Comparison of ENCODE assay signal across 9 cellular contexts in the genomic region with DNA sequence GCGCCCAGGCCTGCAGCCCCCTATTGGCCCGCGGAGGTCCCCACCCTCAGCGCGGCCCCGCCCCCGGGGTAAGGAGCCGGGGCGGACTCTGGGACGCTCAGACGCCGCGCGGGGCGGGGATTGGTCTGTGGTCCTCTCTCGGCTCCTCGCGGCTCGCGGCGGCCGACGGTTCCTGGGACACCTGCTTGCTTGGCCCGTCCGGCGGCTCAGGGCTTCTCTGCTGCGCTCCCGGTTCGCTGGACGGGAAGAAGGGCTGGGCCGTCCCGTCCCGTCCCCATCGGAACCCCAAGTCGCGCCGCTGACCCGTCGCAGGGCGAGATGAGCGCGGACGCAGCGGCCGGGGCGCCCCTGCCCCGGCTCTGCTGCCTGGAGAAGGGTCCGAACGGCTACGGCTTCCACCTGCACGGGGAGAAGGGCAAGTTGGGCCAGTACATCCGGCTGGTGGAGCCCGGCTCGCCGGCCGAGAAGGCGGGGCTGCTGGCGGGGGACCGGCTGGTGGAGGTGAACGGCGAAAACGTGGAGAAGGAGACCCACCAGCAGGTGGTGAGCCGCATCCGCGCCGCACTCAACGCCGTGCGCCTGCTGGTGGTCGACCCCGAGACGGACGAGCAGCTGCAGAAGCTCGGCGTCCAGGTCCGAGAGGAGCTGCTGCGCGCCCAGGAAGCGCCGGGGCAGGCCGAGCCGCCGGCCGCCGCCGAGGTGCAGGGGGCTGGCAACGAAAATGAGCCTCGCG. TPM values are rescaled to one million over a fixed set of nuclear protein-coding genes. Genes with fewer than 3 reads are reported as not detected.
DNase-seq lines count a peak whose midpoint lies in the region; ATAC-seq, FAIRE-seq and TF ChIP-seq lines count a peak whose summit lies in the region.
"Had no signal": no experiment of that assay in that cellular context is flagged by ENCODE, and none has a peak within 500 bp of the region (broad histone marks: within the 10 kb centered on the region; RNA-seq: fewer than 3 reads in every experiment).

A gene (plus strand): TSS at position 100 of the 733 bp plus-strand sequence. CDS start 219 bp downstream, at position 319.

- H3K4me3 ChIP-seq in keratinocyte (ENCODE audit: control insufficient read depth in 2 of 3, extremely low read depth in 1 of 3, insufficient read depth in 2 of 3, low read depth in 1 of 3, low read length in 3 of 3) = peak within 1 kb of the TSS; percentile 81 to 93 (median 88)

- H3K9me3 ChIP-seq in keratinocyte (ENCODE audit: control insufficient read depth, low read depth, low read length) = no peaks in the 10 kb centered on the region

- POLR2A ChIA-PET in WTC11 (lab: Charles Lee) = interaction anchor here (0.6 to 1.4 kb wide), 3 partner anchors 11 to 35 kb away, joined by 5 to 8 read pairs (median 6); a partner anchor contains a TSS

- peaks cover 3% of the 10 kb centered on the region; the same call in 1 of the 2 replicates for H3K27me3 Mint-ChIP-seq in WTC11 (ENCODE audit: low read depth)

- H3K27ac Mint-ChIP-seq in WTC11 = peak within 1 kb of the TSS; percentile 57

- peaks cover 20% of the 10 kb centered on the region for H3K4me1 ChIP-seq in keratinocyte (ENCODE audit: control insufficient read depth, extremely low read depth, insufficient read depth, low read length)

- H3K4me1 Mint-ChIP-seq in WTC11 = peaks cover 64% of the 10 kb centered on the region

- ATAC-seq in HG02943 (IDR thresholded peaks at IDR 0.05; ENCODE audit: low read depth, unreplicated experiment) = peak; percentile 84
- ATAC-seq in WTC11 = peak; percentile 86

- H3K27me3 ChIP-seq in keratinocyte (ENCODE audit: control insufficient read depth, extremely low read depth, insufficient read depth, low read length) = no peaks in the 10 kb centered on the region

- H3K27ac ChIP-seq in caudate nucleus (ENCODE audit: low read depth, low read length) (peak within 1 kb of the TSS; percentile 82), keratinocyte (ENCODE audit: control insufficient read depth, insufficient read depth, low read length) (peak within 1 kb of the TSS; percentile 58)

- peak within 1 kb of the TSS; percentile 62 for H2AFZ ChIP-seq in keratinocyte (ENCODE audit: control insufficient read depth, low read length)

- DNase-seq in NCI-H510A (lab: John Stamatoyannopoulos, UW) (peak; percentile 82), NCI-H510A treated with DMSO at 0.1 percent for 48 hours (lab: John Stamatoyannopoulos, UW) (no peak), NCI-H2029 treated with DMSO at 0.1 percent for 48 hours (lab: John Stamatoyannopoulos, UW) (peak; percentile 39), WTC11 (ENCODE audit: low spot score) (peak; percentile 61), caudate nucleus (lab: John Stamatoyannopoulos, UW) (peak in 57 of 61 donors; percentile 47 to 95 (median 87)), keratinocyte (ENCODE audit: low read depth, low spot score) (no peak)
- DNase-seq in stimulated activated CD4-positive, alpha-beta T cell treated with anti-CD3 and anti-CD28 coated beads, Interleukin-12 subunit alpha, Interleukin-12 subunit beta, amount 100 ng/mL, for 48 hours (ENCODE audit: low read depth in 2 of 3, low spot score in 1 of 3) = peak; percentile 85 to 95 (median 86)

- no peak for FAIRE-seq in keratinocyte (lab: Jason Lieb, UNC)
- FAIRE-seq: G401.6 had no signal

- peaks cover 48% of the 10 kb centered on the region for H3K79me2 ChIP-seq in keratinocyte (ENCODE audit: control insufficient read depth, insufficient read depth, low read length)

- H3K9me1 ChIP-seq in keratinocyte (ENCODE audit: control insufficient read depth, extremely low read depth, insufficient read depth, low read length) = peaks cover 5% of the 10 kb centered on the region

- CTCF ChIA-PET in WTC11 (lab: Charles Lee) = interaction anchor here (0.6 to 3.7 kb wide), 14 partner anchors 11 to 213 kb away, joined by 3 to 35 read pairs (median 8); a partner anchor contains a TSS

- H3K9me3 Mint-ChIP-seq in WTC11 = peaks cover 3% of the 10 kb centered on the region; the same call in 1 of the 2 replicates

- H3K36me3 Mint-ChIP-seq in WTC11 = peaks cover 8% of the 10 kb centered on the region

- no peaks in the 10 kb centered on the region for H4K20me1 ChIP-seq in keratinocyte (ENCODE audit: control insufficient read depth, extremely low read depth, insufficient read depth, low read length)

- H3K4me3 Mint-ChIP-seq in WTC11 = peak within 1 kb of the TSS; percentile 92

- H3K4me2 ChIP-seq in keratinocyte (ENCODE audit: control insufficient read depth, extremely low read depth, insufficient read depth, low read depth, low read length) = peak within 1 kb of the TSS; percentile 95

- H3K9ac ChIP-seq in keratinocyte (ENCODE audit: control insufficient read depth, extremely low read depth, insufficient read depth, low read length) = peak within 1 kb of the TSS; percentile 73

- no peak for TF ChIP-seq CTCF in WTC11 (IDR thresholded peaks at IDR 0.05)
- peak in 2 of 3 experiments; percentile 7 to 48 for TF ChIP-seq CTCF in keratinocyte (optimal IDR thresholded peaks at IDR 0.05 in 1 of 3, IDR thresholded peaks at IDR 0.05 in 1 of 3, conservative IDR thresholded peaks at IDR 0.05 in 1 of 3; ENCODE audit: extremely low read depth in 1 of 3, insufficient read depth in 2 of 3, low read length in 3 of 3)

- H3K36me3 ChIP-seq in keratinocyte (ENCODE audit: control insufficient read depth in 2 of 2, extremely low read depth in 1 of 2, insufficient read depth in 2 of 2, low read length in 2 of 2) = no peaks in the 10 kb centered on the region

- dilution Hi-C loops in keratinocyte (cut with MboI; ENCODE audit: extremely low pct_ligation_motif_present, low sequenced_read_pairs) = no loop called here

TF ChIP-seq in WTC11, 78 proteins besides CTCF, POLR2A, EP300 and RAD21 (continues in another document):
- TF ChIP-seq, protein P1, sequence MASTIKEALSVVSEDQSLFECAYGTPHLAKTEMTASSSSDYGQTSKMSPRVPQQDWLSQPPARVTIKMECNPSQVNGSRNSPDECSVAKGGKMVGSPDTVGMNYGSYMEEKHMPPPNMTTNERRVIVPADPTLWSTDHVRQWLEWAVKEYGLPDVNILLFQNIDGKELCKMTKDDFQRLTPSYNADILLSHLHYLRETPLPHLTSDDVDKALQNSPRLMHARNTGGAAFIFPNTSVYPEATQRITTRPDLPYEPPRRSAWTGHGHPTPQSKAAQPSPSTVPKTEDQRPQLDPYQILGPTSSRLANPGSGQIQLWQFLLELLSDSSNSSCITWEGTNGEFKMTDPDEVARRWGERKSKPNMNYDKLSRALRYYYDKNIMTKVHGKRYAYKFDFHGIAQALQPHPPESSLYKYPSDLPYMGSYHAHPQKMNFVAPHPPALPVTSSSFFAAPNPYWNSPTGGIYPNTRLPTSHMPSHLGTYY (CRISPR knock-in tag; IDR thresholded peaks at IDR 0.05) = no peak
- TF ChIP-seq SMAD4 (CRISPR knock-in tag; IDR thresholded peaks at IDR 0.05) (no peak), TEAD4 (CRISPR knock-in tag; IDR thresholded peaks at IDR 0.05) (no peak), NR1H2 (CRISPR knock-in tag; IDR thresholded peaks at IDR 0.05) (no peak), FOXK1 (CRISPR knock-in tag; IDR thresholded peaks at IDR 0.05) (0 out of 2 replicates have a peak, but pooled peaks have one; percentile 6), ZNF423 (CRISPR knock-in tag; IDR thresholded peaks at IDR 0.05) (no peak), ZBTB21 (CRISPR knock-in tag; IDR thresholded peaks at IDR 0.05; ENCODE audit: borderline replicate concordance) (no peak), ETV6 (CRISPR knock-in tag; IDR thresholded peaks at IDR 0.05) (peak; percentile 88), JAZF1 (CRISPR knock-in tag; IDR thresholded peaks at IDR 0.05) (no peak), ZNF263 (CRISPR knock-in tag; IDR thresholded peaks at IDR 0.05; ENCODE audit: low read depth) (no peak), TEAD1 (CRISPR knock-in tag; IDR thresholded peaks at IDR 0.05) (0 out of 2 replicates have a peak, but pooled peaks have one; percentile 77), CREB1 (CRISPR knock-in tag; IDR thresholded peaks at IDR 0.05) (no peak), HMGA2 (CRISPR knock-in tag; IDR thresholded peaks at IDR 0.05) (no peak)
- TF ChIP-seq, protein P2, sequence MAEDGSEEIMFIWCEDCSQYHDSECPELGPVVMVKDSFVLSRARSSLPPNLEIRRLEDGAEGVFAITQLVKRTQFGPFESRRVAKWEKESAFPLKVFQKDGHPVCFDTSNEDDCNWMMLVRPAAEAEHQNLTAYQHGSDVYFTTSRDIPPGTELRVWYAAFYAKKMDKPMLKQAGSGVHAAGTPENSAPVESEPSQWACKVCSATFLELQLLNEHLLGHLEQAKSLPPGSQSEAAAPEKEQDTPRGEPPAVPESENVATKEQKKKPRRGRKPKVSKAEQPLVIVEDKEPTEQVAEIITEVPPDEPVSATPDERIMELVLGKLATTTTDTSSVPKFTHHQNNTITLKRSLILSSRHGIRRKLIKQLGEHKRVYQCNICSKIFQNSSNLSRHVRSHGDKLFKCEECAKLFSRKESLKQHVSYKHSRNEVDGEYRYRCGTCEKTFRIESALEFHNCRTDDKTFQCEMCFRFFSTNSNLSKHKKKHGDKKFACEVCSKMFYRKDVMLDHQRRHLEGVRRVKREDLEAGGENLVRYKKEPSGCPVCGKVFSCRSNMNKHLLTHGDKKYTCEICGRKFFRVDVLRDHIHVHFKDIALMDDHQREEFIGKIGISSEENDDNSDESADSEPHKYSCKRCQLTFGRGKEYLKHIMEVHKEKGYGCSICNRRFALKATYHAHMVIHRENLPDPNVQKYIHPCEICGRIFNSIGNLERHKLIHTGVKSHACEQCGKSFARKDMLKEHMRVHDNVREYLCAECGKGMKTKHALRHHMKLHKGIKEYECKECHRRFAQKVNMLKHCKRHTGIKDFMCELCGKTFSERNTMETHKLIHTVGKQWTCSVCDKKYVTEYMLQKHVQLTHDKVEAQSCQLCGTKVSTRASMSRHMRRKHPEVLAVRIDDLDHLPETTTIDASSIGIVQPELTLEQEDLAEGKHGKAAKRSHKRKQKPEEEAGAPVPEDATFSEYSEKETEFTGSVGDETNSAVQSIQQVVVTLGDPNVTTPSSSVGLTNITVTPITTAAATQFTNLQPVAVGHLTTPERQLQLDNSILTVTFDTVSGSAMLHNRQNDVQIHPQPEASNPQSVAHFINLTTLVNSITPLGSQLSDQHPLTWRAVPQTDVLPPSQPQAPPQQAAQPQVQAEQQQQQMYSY (CRISPR knock-in tag; IDR thresholded peaks at IDR 0.05) = peak; percentile 8; the same call in 1 of the 2 replicates

RNA-seq across cellular contexts. Expression of the gene that starts here (rescaled TPM):
- 86.9 to 111 TPM (median 97.1 TPM) in 3 replicates for total RNA-seq in WTC11 (2021)
- 30.6 to 48.8 TPM (median 45.6 TPM) in 3 replicates for polyA plus RNA-seq in keratinocyte
- 11.9 TPM for polyA plus RNA-seq in keratinocyte (2011; ENCODE audit: low read depth)
- polyA plus RNA-seq in keratinocyte (2011; cell fraction: cytosol; rRNA removed) = 36.4 and 42.2 TPM in 2 replicates
- 33.6 and 37.3 TPM in 2 replicates for polyA plus RNA-seq in keratinocyte (2011; cell fraction: nucleus; rRNA removed)
- polyA plus RNA-seq in keratinocyte (2012; ENCODE audit: low replicate concordance) = 28.0 and 41.5 TPM in 2 replicates
- polyA minus RNA-seq in keratinocyte = 37.5 to 59.3 TPM (median 43.8 TPM) in 3 replicates
- polyA minus RNA-seq in keratinocyte (2011; cell fraction: cytosol; rRNA and poly(A)+ RNA removed) = 28.4 TPM
- 11.5 and 12.3 TPM in 2 replicates for polyA minus RNA-seq in keratinocyte (2011; cell fraction: nucleus; rRNA and poly(A)+ RNA removed)

Comparison
In these comparisons a context has a peak if more than half of its experiments do, and no peak if none do; other contexts are left out.
1. DNase-seq: peak in NCI-H510A (single experiment), NCI-H2029 treated with DMSO at 0.1 percent for 48 hours (single experiment), WTC11 (single experiment), caudate nucleus (57 of 61) and stimulated activated CD4-positive, alpha-beta T cell treated with anti-CD3 and anti-CD28 coated beads, Interleukin-12 subunit alpha, Interleukin-12 subunit beta, amount 100 ng/mL, for 48 hours (3 of 3); none in NCI-H510A treated with DMSO at 0.1 percent for 48 hours (single experiment) and keratinocyte (single experiment).